1 cellular context compared by ENCODE assay signal in the genomic region with DNA sequence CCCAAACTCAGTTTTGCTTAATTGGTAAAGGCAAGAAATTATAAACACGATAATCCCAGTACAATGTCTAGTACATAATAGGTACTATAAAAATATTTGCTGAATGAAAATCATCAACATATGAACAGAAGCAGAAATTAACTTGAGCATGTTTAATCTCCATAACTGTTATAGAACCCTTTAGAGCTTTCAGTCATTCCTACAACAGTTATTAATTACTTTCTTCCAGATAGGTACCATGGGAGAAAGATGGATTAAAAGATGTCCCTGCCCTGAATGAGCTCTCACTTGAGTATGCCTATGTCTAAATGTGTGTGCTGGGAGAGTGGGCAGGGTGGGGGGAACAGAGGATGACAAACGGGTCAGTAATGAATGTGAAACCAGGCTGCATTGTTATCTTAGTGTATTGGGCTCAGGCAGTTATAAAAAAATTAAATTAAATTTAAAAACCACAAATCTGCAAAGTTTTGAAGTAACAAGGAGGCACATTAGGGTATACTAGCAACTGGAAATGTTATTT.
TF ChIP-seq lines count a peak whose summit lies in the region.

No MANE protein-coding gene starts in this region.

TF ChIP-seq in HepG2, 621 proteins besides CTCF, POLR2A, EP300 and RAD21 (continued from another document):
- TF ChIP-seq, protein P1, sequence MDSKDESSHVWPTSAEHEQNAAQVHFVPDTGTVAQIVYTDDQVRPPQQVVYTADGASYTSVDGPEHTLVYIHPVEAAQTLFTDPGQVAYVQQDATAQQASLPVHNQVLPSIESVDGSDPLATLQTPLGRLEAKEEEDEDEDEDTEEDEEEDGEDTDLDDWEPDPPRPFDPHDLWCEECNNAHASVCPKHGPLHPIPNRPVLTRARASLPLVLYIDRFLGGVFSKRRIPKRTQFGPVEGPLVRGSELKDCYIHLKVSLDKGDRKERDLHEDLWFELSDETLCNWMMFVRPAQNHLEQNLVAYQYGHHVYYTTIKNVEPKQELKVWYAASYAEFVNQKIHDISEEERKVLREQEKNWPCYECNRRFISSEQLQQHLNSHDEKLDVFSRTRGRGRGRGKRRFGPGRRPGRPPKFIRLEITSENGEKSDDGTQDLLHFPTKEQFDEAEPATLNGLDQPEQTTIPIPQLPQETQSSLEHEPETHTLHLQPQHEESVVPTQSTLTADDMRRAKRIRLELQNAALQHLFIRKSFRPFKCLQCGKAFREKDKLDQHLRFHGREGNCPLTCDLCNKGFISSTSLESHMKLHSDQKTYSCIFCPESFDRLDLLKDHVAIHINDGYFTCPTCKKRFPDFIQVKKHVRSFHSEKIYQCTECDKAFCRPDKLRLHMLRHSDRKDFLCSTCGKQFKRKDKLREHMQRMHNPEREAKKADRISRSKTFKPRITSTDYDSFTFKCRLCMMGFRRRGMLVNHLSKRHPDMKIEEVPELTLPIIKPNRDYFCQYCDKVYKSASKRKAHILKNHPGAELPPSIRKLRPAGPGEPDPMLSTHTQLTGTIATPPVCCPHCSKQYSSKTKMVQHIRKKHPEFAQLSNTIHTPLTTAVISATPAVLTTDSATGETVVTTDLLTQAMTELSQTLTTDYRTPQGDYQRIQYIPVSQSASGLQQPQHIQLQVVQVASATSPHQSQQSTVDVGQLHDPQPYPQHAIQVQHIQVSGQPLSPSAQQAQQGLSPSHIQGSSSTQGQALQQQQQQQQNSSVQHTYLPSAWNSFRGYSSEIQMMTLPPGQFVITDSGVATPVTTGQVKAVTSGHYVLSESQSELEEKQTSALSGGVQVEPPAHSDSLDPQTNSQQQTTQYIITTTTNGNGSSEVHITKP (CRISPR knock-in tag; IDR thresholded peaks at IDR 0.05; ENCODE audit: low read depth), result no peak
- TF ChIP-seq GABPB1 (CRISPR knock-in tag; IDR thresholded peaks at IDR 0.05) (no peak), ZNF256 (CRISPR knock-in tag; conservative IDR thresholded peaks at IDR 0.05) (no peak), BCL6 (CRISPR knock-in tag; IDR thresholded peaks at IDR 0.05) (no peak), FOXO1 (CRISPR knock-in tag; IDR thresholded peaks at IDR 0.05) (no peak)
- TF ChIP-seq, protein P2, sequence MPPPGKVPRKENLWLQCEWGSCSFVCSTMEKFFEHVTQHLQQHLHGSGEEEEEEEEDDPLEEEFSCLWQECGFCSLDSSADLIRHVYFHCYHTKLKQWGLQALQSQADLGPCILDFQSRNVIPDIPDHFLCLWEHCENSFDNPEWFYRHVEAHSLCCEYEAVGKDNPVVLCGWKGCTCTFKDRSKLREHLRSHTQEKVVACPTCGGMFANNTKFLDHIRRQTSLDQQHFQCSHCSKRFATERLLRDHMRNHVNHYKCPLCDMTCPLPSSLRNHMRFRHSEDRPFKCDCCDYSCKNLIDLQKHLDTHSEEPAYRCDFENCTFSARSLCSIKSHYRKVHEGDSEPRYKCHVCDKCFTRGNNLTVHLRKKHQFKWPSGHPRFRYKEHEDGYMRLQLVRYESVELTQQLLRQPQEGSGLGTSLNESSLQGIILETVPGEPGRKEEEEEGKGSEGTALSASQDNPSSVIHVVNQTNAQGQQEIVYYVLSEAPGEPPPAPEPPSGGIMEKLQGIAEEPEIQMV (CRISPR knock-in tag; IDR thresholded peaks at IDR 0.05; ENCODE audit: low read depth), result no peak
- TF ChIP-seq, protein P3, sequence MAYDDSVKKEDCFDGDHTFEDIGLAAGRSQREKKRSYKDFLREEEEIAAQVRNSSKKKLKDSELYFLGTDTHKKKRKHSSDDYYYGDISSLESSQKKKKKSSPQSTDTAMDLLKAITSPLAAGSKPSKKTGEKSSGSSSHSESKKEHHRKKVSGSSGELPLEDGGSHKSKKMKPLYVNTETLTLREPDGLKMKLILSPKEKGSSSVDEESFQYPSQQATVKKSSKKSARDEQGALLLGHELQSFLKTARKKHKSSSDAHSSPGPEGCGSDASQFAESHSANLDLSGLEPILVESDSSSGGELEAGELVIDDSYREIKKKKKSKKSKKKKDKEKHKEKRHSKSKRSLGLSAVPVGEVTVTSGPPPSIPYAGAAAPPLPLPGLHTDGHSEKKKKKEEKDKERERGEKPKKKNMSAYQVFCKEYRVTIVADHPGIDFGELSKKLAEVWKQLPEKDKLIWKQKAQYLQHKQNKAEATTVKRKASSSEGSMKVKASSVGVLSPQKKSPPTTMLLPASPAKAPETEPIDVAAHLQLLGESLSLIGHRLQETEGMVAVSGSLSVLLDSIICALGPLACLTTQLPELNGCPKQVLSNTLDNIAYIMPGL (CRISPR knock-in tag; IDR thresholded peaks at IDR 0.05; ENCODE audit: borderline replicate concordance in 1 of 2, low read depth in 1 of 2), result no peak
- TF ChIP-seq, protein P4, sequence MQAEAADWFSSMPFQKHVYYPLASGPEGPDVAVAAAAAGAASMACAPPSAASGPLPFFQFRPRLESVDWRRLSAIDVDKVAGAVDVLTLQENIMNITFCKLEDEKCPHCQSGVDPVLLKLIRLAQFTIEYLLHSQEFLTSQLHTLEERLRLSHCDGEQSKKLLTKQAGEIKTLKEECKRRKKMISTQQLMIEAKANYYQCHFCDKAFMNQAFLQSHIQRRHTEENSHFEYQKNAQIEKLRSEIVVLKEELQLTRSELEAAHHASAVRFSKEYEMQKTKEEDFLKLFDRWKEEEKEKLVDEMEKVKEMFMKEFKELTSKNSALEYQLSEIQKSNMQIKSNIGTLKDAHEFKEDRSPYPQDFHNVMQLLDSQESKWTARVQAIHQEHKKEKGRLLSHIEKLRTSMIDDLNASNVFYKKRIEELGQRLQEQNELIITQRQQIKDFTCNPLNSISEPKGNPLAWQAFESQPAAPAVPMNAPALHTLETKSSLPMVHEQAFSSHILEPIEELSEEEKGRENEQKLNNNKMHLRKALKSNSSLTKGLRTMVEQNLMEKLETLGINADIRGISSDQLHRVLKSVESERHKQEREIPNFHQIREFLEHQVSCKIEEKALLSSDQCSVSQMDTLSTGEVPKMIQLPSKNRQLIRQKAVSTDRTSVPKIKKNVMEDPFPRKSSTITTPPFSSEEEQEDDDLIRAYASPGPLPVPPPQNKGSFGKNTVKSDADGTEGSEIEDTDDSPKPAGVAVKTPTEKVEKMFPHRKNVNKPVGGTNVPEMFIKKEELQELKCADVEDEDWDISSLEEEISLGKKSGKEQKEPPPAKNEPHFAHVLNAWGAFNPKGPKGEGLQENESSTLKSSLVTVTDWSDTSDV (CRISPR knock-in tag; IDR thresholded peaks at IDR 0.05), result no peak
- TF ChIP-seq, protein P5, sequence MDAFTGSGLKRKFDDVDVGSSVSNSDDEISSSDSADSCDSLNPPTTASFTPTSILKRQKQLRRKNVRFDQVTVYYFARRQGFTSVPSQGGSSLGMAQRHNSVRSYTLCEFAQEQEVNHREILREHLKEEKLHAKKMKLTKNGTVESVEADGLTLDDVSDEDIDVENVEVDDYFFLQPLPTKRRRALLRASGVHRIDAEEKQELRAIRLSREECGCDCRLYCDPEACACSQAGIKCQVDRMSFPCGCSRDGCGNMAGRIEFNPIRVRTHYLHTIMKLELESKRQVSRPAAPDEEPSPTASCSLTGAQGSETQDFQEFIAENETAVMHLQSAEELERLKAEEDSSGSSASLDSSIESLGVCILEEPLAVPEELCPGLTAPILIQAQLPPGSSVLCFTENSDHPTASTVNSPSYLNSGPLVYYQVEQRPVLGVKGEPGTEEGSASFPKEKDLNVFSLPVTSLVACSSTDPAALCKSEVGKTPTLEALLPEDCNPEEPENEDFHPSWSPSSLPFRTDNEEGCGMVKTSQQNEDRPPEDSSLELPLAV (CRISPR knock-in tag; conservative IDR thresholded peaks at IDR 0.05; ENCODE audit: low read depth), result no peak
